Comparison of ENCODE assay signal across 24 cellular contexts in the genomic region with DNA sequence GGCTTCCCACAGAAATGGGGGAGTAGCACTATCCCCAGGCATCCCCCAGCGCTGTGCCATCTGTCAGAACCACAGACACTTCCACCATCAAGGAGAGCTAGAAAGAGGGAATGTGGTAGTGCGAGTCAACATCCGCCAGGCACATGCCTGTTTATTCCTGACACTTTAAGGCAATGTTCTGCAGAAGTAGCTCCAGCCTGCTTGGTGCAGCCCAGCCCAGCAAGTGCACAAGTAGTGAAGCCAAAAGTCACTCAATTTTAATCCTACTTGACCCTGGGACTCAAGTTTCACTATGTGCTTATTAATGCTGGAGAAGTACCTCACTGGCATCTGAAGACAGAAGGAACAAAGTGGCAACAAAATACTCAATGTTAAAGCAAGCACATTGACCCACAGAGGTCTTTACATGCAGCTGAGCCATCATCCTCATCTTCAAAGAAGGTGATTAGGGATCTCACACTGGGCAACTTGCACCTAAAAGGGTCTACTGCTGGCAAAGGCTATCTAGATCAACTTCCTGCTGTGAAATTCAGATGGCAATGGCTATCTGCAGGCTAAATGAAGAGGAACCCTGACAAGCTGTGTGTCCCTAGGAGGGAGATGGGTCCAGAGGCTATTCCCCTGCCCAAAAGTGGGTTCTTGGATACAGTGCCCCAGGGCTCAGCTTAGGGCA.
"Had no signal": no experiment of that assay in that cellular context is flagged by ENCODE, and none has a peak within 500 bp of the region (broad histone marks: within the 10 kb centered on the region; RNA-seq: fewer than 3 reads in every experiment).

No MANE protein-coding gene starts in this region.

- DNase-seq: activated B cell treated with CpG ODN at 0.5 μM for 24 hours; activated CD4-positive, alpha-beta memory T cell treated with anti-CD3 and anti-CD28 coated beads for 36 hours; activated CD4-positive, alpha-beta T cell treated with anti-CD3 and anti-CD28 coated beads, Interleukin-2, amount 10 ng/mL, durations not matched to agents 7 days and 5 days; activated CD8-positive, alpha-beta memory T cell treated with anti-CD3 and anti-CD28 coated beads for 24 hours; activated effector memory CD4-positive, alpha-beta T cell treated with anti-CD3 and anti-CD28 coated beads, Interleukin-2, amount 50 U/mL, for 16 hours; activated naive CD4-positive, alpha-beta T cell treated with Interleukin-2 at 50 U/mL for 16 hours; activated naive CD8-positive, alpha-beta T cell treated with anti-CD3 and anti-CD28 coated beads, Interleukin-2, amount 50 U/mL, for 24 hours; activated T-cell treated with anti-CD3 and anti-CD28 coated beads, Interleukin-2, amount 50 U/mL, for 4 hours; amygdala; Kasumi-1; KBM-7; NCI-H1105 treated with DMSO at 0.1 percent for 48 hours; NCI-H1436 treated with DMSO at 0.1 percent for 48 hours; NCI-H187; NCI-H2171; NCI-H2227 treated with DMSO at 0.1 percent for 48 hours; NCI-H446 treated with DMSO at 0.1 percent for 48 hours; NCI-H69; PC-3; SHP77 treated with DMSO at 0.1 percent for 48 hours had no signal

- H3K36me3 Mint-ChIP-seq: activated CD4-positive, alpha-beta memory T cell treated with anti-CD3 and anti-CD28 coated beads for 36 hours; activated naive CD4-positive, alpha-beta T cell treated with anti-CD3 and anti-CD28 coated beads, Interleukin-2, amount 50 U/mL, for 72 hours; brain had no signal

- H3K4me1 Mint-ChIP-seq: activated CD4-positive, alpha-beta T cell treated with anti-CD3 and anti-CD28 coated beads, Interleukin-2, amount 10 ng/mL, durations not matched to agents 7 days and 5 days; activated naive CD8-positive, alpha-beta T cell treated with anti-CD3 and anti-CD28 coated beads, Interleukin-2, amount 50 U/mL, for 24 hours; brain had no signal

- ATAC-seq: activated naive CD4-positive, alpha-beta T cell treated with anti-CD3 and anti-CD28 coated beads, Interleukin-2, amount 50 U/mL, for 72 hours; activated naive CD8-positive, alpha-beta T cell treated with anti-CD3 and anti-CD28 coated beads, Interleukin-2, amount 50 U/mL, for 24 hours; activated T-cell treated with anti-CD3 and anti-CD28 coated beads, Interleukin-2, amount 50 U/mL, for 4 hours; PC-3 had no signal

- H3K9me3 Mint-ChIP-seq: activated CD4-positive, alpha-beta memory T cell treated with anti-CD3 and anti-CD28 coated beads for 36 hours; activated CD4-positive, alpha-beta T cell treated with anti-CD3 and anti-CD28 coated beads, Interleukin-2, amount 10 ng/mL, durations not matched to agents 7 days and 5 days; activated naive CD4-positive, alpha-beta T cell treated with anti-CD3 and anti-CD28 coated beads, Interleukin-2, amount 50 U/mL, for 72 hours; activated naive CD8-positive, alpha-beta T cell treated with anti-CD3 and anti-CD28 coated beads, Interleukin-2, amount 50 U/mL, for 24 hours; activated T-cell treated with anti-CD3 and anti-CD28 coated beads, Interleukin-2, amount 50 U/mL, for 4 hours; central memory CD8-positive, alpha-beta T cell; T-helper 1 cell treated with Interleukin-12 subunit alpha and Interleukin-12 subunit beta and Interleukin-4 antibody, amounts not matched to agents 30 μg/mL and 1 μg/mL, for 36 hours had no signal

- H3K27me3 Mint-ChIP-seq: activated CD4-positive, alpha-beta memory T cell treated with anti-CD3 and anti-CD28 coated beads for 36 hours; activated CD4-positive, alpha-beta T cell treated with anti-CD3 and anti-CD28 coated beads, Interleukin-2, amount 10 ng/mL, durations not matched to agents 7 days and 5 days had no signal

- H3K4me3 Mint-ChIP-seq: activated B cell treated with CpG ODN at 0.5 μM for 24 hours; activated CD4-positive, alpha-beta memory T cell treated with anti-CD3 and anti-CD28 coated beads for 36 hours; activated CD4-positive, alpha-beta T cell treated with anti-CD3 and anti-CD28 coated beads, Interleukin-2, amount 10 ng/mL, durations not matched to agents 7 days and 5 days; activated naive CD8-positive, alpha-beta T cell treated with anti-CD3 and anti-CD28 coated beads, Interleukin-2, amount 50 U/mL, for 24 hours; activated T-cell treated with anti-CD3 and anti-CD28 coated beads, Interleukin-2, amount 50 U/mL, for 4 hours; brain; central memory CD8-positive, alpha-beta T cell; T-helper 1 cell treated with Interleukin-12 subunit alpha and Interleukin-12 subunit beta and Interleukin-4 antibody, amounts not matched to agents 30 μg/mL and 1 μg/mL, for 36 hours had no signal

- H3K27ac Mint-ChIP-seq: activated B cell treated with CpG ODN at 0.5 μM for 24 hours; activated CD4-positive, alpha-beta memory T cell treated with anti-CD3 and anti-CD28 coated beads for 36 hours; activated CD4-positive, alpha-beta T cell treated with anti-CD3 and anti-CD28 coated beads, Interleukin-2, amount 10 ng/mL, durations not matched to agents 7 days and 5 days; activated naive CD4-positive, alpha-beta T cell treated with anti-CD3 and anti-CD28 coated beads, Interleukin-2, amount 50 U/mL, for 72 hours; activated naive CD8-positive, alpha-beta T cell treated with anti-CD3 and anti-CD28 coated beads, Interleukin-2, amount 50 U/mL, for 24 hours; brain; T-helper 1 cell treated with Interleukin-12 subunit alpha and Interleukin-12 subunit beta and Interleukin-4 antibody, amounts not matched to agents 30 μg/mL and 1 μg/mL, for 36 hours had no signal
